Comparison of ENCODE assay signal across 9 cellular contexts in the genomic region with DNA sequence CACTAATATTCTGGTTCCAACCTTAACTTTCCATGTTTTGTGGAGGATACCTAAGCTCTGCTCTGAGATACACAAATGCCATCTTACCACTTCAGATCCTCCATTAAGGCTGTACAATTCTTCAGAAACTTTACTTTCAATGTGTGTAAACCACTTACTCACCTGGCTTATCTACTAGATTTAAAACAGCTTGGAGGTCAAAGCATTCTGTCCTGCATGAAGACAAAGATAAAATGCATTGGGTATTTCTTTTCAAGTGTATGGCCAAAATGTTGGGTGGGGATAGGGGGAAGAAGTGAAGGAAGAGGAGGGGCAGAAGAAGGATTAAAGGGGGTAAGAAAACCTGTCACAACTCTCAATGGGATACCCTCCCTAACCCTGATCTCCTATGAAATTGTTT.
A peak's percentile ranks its signal among the peaks of the same experiment; 100 is the strongest.
DNase-seq lines count a peak whose midpoint lies in the region; ATAC-seq and TF ChIP-seq lines count a peak whose summit lies in the region.
"Had no signal": no experiment of that assay in that cellular context is flagged by ENCODE, and none has a peak within 500 bp of the region (broad histone marks: within the 10 kb centered on the region; RNA-seq: fewer than 3 reads in every experiment).

No MANE protein-coding gene starts in this region.

- H3K36me3 ChIP-seq in rectal smooth muscle tissue (ENCODE audit: control insufficient read depth, insufficient read depth, low read length): peaks cover 2% of the 10 kb centered on the region

- TF ChIP-seq CTCF in fibroblast of mammary gland (conservative IDR thresholded peaks at IDR 0.05; ENCODE audit: control insufficient read depth, insufficient read depth, low read depth, low read length): no peak

- DNase-seq in fibroblast of mammary gland (ENCODE audit: low read depth) (no peak), NCI-H1436 (lab: John Stamatoyannopoulos, UW) (no peak), NCI-H226 (no peak), epidermal melanocyte (ENCODE audit: insufficient read length, low spot score) (no peak)
- DNase-seq in stimulated activated CD4-positive, alpha-beta T cell treated with anti-CD3 and anti-CD28 coated beads, Interleukin-15, amount 100 ng/mL, for 24 hours: no peak
- DNase-seq: HCEC 1CT had no signal

- peak overlapping the region; percentile 72 for H3K4me3 ChIP-seq in GM08714 (ENCODE audit: low read length)
- H3K4me3 ChIP-seq in fibroblast of mammary gland (ENCODE audit: control insufficient read depth, low read depth, low read length): peak overlapping the region; percentile 90
- peak overlapping the region; percentile 84 for H3K4me3 ChIP-seq in rectal smooth muscle tissue (ENCODE audit: low read length)

- ATAC-seq in SK-N-SH treated with all-trans-retinoic acid at 6 μM for 48 hours: no peak

- peak overlapping the region; percentile 99 for H3K27ac ChIP-seq in rectal smooth muscle tissue (ENCODE audit: low read depth, low read length)

- H3K4me1 ChIP-seq in rectal smooth muscle tissue (ENCODE audit: control insufficient read depth, insufficient read depth, low read length): peaks cover 7% of the 10 kb centered on the region

- H3K9ac ChIP-seq in rectal smooth muscle tissue (ENCODE audit: low read length): peak overlapping the region; percentile 34

- H3K27me3 ChIP-seq in rectal smooth muscle tissue (ENCODE audit: control insufficient read depth, insufficient read depth, low read length): no peaks in the 10 kb centered on the region

TF ChIP-seq in SK-N-SH treated with all-trans-retinoic acid at 6 μM for 48 hours, 23 proteins besides CTCF, POLR2A, EP300 and RAD21:
- TF ChIP-seq ZNF70 (CRISPR knock-in tag; IDR thresholded peaks at IDR 0.05) (peak; percentile 76), RARB (CRISPR knock-in tag; IDR thresholded peaks at IDR 0.05) (no peak)
